Comparison of ENCODE assay signal across 9 cellular contexts in the genomic region with DNA sequence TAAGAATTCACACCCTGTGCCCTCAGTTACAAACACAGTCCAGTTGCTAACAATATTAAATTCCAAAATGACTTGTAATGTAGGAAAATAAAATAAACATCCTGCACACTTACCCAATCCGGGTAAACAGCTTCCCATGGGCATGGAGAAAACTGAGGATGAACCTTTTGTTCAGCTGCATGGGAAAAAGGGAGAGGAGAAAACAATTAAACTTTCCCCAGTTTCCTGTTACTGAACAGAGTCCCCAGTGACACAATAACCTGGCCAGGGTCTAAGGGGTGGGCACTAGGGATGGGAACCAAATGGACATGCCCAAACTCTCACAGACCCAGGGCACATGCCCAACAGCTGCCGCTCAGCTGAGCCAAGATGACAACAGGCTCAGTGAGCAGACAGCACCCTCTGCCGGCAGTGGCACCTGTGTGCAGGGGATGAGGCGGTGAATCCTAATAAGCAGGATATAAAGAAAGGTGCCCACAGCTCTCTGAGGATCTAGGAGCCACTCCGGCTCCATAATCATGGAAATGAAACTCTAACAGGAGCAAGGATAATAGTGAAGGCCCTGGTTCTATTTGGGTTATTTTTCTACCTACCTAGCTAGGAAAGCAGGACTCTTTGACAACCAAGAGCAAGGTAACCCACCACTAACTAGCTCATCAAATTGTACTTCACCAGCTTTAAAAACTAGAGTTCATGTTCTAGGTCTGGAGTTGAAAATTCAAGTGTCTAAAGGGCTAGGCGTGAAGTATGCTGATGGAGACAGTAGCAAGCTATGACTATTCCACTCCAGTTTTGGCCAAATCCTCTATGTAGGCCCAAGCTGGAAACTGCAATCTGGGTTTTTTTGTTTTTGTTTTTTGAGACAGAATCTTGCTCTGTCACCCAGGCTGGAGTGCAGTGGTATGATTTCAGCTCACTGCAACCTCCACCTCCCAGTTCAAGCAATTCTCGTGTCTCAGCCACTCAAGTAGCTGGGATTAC.
A peak's percentile ranks its signal among the peaks of the same experiment; 100 is the strongest.
DNase-seq lines count a peak whose midpoint lies in the region; ATAC-seq and FAIRE-seq lines count a peak whose summit lies in the region.
"Had no signal": no experiment of that assay in that cellular context is flagged by ENCODE, and none has a peak within 500 bp of the region (broad histone marks: within the 10 kb centered on the region; RNA-seq: fewer than 3 reads in every experiment).

No MANE protein-coding gene starts in this region.

- ATAC-seq in HG03457 (IDR thresholded peaks at IDR 0.05; ENCODE audit: unreplicated experiment) (peak; percentile 57), HG03439 (IDR thresholded peaks at IDR 0.05; ENCODE audit: unreplicated experiment) (no peak)

- DNase-seq in DMS 273 (lab: John Stamatoyannopoulos, UW; ENCODE audit: unreplicated experiment) (peak; percentile 83), NOMO-1 treated with dmso at 0.1 percent for 144 hours (lab: John Stamatoyannopoulos, UW; ENCODE audit: unreplicated experiment) (peak; percentile 29), midbrain (lab: John Stamatoyannopoulos, UW) (peak; percentile 77)
- peak; percentile 60 for DNase-seq in activated CD8-positive, alpha-beta memory T cell treated with anti-CD3 and anti-CD28 coated beads, Interleukin-2, amount 50 U/mL, for 1 hour (ENCODE audit: extremely low read depth)
- DNase-seq in stimulated activated CD8-positive, alpha-beta memory T cell treated with anti-CD3 and anti-CD28 coated beads, Interleukin-15, amount 100 ng/mL, for 4 hours (ENCODE audit: low read depth in 2 of 2), result peak; percentile 65 to 73

- peak; percentile 57 for FAIRE-seq in endometrium (lab: Jason Lieb, UNC)
- FAIRE-seq: colon had no signal

Comparison
In these comparisons a context has a peak if more than half of its experiments do, and no peak if none do; other contexts are left out.
1. DNase-seq: peak in every context shown above with its lines; median percentile 83 in DMS 273; 77 in midbrain; 69 in stimulated activated CD8-positive, alpha-beta memory T cell treated with anti-CD3 and anti-CD28 coated beads, Interleukin-15, amount 100 ng/mL, for 4 hours; 60 in activated CD8-positive, alpha-beta memory T cell treated with anti-CD3 and anti-CD28 coated beads, Interleukin-2, amount 50 U/mL, for 1 hour; 29 in NOMO-1 treated with dmso at 0.1 percent for 144 hours.